18 cellular contexts compared by ENCODE assay signal in genomic region chr19:2574971-2575630, GRCh38.
"Had no signal": no experiment of that assay in that cellular context is flagged by ENCODE, and none has a peak within 500 bp of the region (broad histone marks: within the 10 kb centered on the region; RNA-seq: fewer than 3 reads in every experiment).

No MANE protein-coding gene starts in this region.

- H3K27ac Mint-ChIP-seq: activated naive CD8-positive, alpha-beta T cell; stimulated activated naive CD8-positive, alpha-beta T cell treated with anti-CD3 and anti-CD28 coated beads, Interleukin-15, Interleukin-2, amounts not matched to agents 100 ng/mL and 50 ng/mL, for 24 hours had no signal

- DNase-seq: activated B cell treated with CpG ODN at 0.5 μM for 24 hours; activated CD4-positive, alpha-beta T cell treated with anti-CD3 and anti-CD28 coated beads for 48 hours; activated CD8-positive, alpha-beta memory T cell treated with anti-CD3 and anti-CD28 coated beads, Interleukin-2, amount 50 U/mL, for 4 hours; activated CD8-positive, alpha-beta T cell treated with anti-CD3 and anti-CD28 coated beads, Interleukin-2, amount 10 ng/mL, durations not matched to agents 7 days and 5 days; activated gamma-delta T cell treated with Interleukin-2 at 50 U/mL for 16 hours; activated T-cell treated with anti-CD3 and anti-CD28 coated beads, Interleukin-2, amount 50 U/mL, for 48 hours; amygdala; cerebellar nuclear complex; immature natural killer cell; naive B cell; retina had no signal

- H3K9me3 ChIP-seq: testis, uterus had no signal

- H3K36me3 ChIP-seq: uterus had no signal

- H3K27ac ChIP-seq: epithelial cell of prostate, testis, uterus had no signal

- H3K27me3 Mint-ChIP-seq: activated B cell treated with CpG ODN at 0.5 μM for 24 hours; activated naive CD8-positive, alpha-beta T cell; naive B cell had no signal

- H3K27me3 ChIP-seq: testis, uterus had no signal

- H3K9me3 Mint-ChIP-seq: immature natural killer cell; T-helper 2 cell treated with Interferon-gamma antibody and Interleukin-4, amounts not matched to agents 5 μg/mL and 100 μg/mL, for 36 hours had no signal

- H3K4me3 ChIP-seq: lung, testis, uterus had no signal

- H3K4me3 Mint-ChIP-seq: activated B cell treated with CpG ODN at 0.5 μM for 24 hours; activated CD8-positive, alpha-beta T cell treated with anti-CD3 and anti-CD28 coated beads, Interleukin-2, amount 10 ng/mL, durations not matched to agents 7 days and 5 days; activated naive CD8-positive, alpha-beta T cell; immature natural killer cell; stimulated activated naive CD8-positive, alpha-beta T cell treated with anti-CD3 and anti-CD28 coated beads, Interleukin-15, Interleukin-2, amounts not matched to agents 100 ng/mL and 50 ng/mL, for 24 hours; T-helper 2 cell treated with Interferon-gamma antibody and Interleukin-4, amounts not matched to agents 5 μg/mL and 100 μg/mL, for 36 hours had no signal

- ATAC-seq: activated CD8-positive, alpha-beta T cell treated with anti-CD3 and anti-CD28 coated beads, Interleukin-2, amount 10 ng/mL, durations not matched to agents 7 days and 5 days had no signal

- H3K36me3 Mint-ChIP-seq: activated naive CD8-positive, alpha-beta T cell; immature natural killer cell had no signal
